Comparison of ENCODE assay signal across 1 cellular context in the genomic region with DNA sequence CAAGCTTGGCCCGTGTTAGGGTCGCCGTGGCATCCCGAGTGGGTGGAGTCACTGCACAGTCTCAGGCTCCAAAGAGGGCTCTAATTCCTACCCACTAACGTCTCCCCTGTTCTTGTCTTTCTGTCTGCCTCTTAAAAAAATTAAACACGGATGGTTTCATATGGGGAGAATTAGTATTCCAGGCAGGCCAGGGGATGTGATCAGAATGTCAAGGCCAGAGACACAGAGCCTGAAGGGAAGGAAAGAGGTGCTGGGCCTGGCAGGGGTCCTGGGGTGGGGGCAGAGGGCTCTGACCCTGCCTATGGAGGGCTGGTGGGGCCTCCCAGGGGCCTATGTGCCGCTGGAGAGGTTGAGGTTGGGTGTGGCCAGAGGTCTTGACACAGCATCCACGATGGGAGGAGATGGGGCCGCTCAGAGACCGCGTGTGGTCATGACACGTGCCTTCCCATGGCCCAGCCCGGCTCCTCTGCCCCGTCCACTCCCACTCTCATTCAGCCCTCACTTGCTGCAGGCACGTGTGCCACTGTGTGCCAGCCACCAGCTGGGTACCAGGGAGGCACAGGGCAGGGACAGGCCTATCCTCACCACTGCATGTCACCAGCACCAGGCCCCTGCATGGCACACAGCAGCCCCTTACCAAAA.
TF ChIP-seq lines count a peak whose summit lies in the region.

No MANE protein-coding gene starts in this region.

TF ChIP-seq in H1, 55 proteins besides CTCF, POLR2A, EP300 and RAD21:
- TF ChIP-seq KDM5A (IDR thresholded peaks at IDR 0.05; ENCODE audit: low read length): no peak
